ENCODE assay signal across 1 cellular context in the genomic region with DNA sequence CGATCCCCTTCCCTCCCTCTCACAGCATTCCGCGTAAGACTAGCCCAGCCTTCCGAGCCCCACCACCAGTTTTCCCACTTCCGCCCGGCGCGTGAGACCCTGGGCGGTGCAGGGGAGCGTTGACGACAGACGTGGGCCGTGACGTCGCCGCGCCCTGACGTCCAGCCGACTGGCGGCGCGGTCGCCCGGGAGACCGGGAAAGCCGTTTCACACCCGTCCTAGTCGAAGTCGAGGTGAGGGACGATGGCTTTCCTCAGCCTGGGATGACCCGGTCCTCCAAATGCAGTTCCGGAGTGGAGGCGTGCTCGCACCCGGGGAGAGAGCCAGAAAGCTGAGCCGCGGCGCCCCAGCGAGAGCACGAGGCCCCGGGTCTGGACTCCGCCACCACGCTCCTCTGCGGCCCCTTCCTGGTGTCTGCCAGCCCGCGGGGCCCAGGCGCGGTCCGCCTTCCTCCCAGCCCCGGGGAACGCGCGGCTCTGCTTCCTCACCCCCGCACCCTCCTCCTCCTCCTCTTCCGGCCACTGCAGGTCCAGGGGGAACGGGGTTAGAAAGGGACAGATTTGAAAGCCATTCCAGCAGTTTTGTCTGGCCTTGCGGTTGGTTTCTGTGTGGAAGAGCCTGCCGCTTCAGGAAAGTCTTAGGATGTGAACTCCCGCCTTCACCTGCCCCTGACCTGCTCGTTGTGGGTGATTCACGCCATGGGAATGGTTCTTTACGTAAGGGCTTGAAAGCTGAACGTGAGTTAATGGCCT.
TF ChIP-seq lines count a peak whose summit lies in the region.

A gene (plus strand): TSS at position 210 of the 752 bp plus-strand sequence. CDS start 2,977 bp downstream, outside the sequence.

TF ChIP-seq in K562, 482 proteins besides CTCF, POLR2A, EP300 and RAD21 (continued from another document and continues in another):
- TF ChIP-seq, protein P1, sequence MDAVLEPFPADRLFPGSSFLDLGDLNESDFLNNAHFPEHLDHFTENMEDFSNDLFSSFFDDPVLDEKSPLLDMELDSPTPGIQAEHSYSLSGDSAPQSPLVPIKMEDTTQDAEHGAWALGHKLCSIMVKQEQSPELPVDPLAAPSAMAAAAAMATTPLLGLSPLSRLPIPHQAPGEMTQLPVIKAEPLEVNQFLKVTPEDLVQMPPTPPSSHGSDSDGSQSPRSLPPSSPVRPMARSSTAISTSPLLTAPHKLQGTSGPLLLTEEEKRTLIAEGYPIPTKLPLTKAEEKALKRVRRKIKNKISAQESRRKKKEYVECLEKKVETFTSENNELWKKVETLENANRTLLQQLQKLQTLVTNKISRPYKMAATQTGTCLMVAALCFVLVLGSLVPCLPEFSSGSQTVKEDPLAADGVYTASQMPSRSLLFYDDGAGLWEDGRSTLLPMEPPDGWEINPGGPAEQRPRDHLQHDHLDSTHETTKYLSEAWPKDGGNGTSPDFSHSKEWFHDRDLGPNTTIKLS (IDR thresholded peaks at IDR 0.05; ENCODE audit: borderline replicate concordance, low read depth) = peak; percentile 60; the same call in 1 of the 2 replicates
- TF ChIP-seq PHF20 (IDR thresholded peaks at IDR 0.05; ENCODE audit: partially characterized antibody) = peak; percentile 43
- no peak for TF ChIP-seq ZNF121 (CRISPR knock-in tag; conservative IDR thresholded peaks at IDR 0.05)
- TF ChIP-seq, protein P2, sequence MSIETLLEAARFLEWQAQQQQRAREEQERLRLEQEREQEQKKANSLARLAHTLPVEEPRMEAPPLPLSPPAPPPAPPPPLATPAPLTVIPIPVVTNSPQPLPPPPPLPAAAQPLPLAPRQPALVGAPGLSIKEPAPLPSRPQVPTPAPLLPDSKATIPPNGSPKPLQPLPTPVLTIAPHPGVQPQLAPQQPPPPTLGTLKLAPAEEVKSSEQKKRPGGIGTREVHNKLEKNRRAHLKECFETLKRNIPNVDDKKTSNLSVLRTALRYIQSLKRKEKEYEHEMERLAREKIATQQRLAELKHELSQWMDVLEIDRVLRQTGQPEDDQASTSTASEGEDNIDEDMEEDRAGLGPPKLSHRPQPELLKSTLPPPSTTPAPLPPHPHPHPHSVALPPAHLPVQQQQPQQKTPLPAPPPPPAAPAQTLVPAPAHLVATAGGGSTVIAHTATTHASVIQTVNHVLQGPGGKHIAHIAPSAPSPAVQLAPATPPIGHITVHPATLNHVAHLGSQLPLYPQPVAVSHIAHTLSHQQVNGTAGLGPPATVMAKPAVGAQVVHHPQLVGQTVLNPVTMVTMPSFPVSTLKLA (conservative IDR thresholded peaks at IDR 0.05) = peak; percentile 73 to 83
- no peak for TF ChIP-seq PTTG1 (tag; IDR thresholded peaks at IDR 0.05; ENCODE audit: low read depth)
- no peak for TF ChIP-seq LARP7 (IDR thresholded peaks at IDR 0.05)
- peak; percentile 78; the same call in 1 of the 2 replicates for TF ChIP-seq KAT7 (CRISPR knock-in tag; IDR thresholded peaks at IDR 0.05; ENCODE audit: borderline replicate concordance)
- TF ChIP-seq, protein P3, sequence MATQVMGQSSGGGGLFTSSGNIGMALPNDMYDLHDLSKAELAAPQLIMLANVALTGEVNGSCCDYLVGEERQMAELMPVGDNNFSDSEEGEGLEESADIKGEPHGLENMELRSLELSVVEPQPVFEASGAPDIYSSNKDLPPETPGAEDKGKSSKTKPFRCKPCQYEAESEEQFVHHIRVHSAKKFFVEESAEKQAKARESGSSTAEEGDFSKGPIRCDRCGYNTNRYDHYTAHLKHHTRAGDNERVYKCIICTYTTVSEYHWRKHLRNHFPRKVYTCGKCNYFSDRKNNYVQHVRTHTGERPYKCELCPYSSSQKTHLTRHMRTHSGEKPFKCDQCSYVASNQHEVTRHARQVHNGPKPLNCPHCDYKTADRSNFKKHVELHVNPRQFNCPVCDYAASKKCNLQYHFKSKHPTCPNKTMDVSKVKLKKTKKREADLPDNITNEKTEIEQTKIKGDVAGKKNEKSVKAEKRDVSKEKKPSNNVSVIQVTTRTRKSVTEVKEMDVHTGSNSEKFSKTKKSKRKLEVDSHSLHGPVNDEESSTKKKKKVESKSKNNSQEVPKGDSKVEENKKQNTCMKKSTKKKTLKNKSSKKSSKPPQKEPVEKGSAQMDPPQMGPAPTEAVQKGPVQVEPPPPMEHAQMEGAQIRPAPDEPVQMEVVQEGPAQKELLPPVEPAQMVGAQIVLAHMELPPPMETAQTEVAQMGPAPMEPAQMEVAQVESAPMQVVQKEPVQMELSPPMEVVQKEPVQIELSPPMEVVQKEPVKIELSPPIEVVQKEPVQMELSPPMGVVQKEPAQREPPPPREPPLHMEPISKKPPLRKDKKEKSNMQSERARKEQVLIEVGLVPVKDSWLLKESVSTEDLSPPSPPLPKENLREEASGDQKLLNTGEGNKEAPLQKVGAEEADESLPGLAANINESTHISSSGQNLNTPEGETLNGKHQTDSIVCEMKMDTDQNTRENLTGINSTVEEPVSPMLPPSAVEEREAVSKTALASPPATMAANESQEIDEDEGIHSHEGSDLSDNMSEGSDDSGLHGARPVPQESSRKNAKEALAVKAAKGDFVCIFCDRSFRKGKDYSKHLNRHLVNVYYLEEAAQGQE (CRISPR knock-in tag; IDR thresholded peaks at IDR 0.05; ENCODE audit: low read depth) = no peak
- TF ChIP-seq, protein P4, sequence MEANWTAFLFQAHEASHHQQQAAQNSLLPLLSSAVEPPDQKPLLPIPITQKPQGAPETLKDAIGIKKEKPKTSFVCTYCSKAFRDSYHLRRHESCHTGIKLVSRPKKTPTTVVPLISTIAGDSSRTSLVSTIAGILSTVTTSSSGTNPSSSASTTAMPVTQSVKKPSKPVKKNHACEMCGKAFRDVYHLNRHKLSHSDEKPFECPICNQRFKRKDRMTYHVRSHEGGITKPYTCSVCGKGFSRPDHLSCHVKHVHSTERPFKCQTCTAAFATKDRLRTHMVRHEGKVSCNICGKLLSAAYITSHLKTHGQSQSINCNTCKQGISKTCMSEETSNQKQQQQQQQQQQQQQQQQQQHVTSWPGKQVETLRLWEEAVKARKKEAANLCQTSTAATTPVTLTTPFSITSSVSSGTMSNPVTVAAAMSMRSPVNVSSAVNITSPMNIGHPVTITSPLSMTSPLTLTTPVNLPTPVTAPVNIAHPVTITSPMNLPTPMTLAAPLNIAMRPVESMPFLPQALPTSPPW (CRISPR knock-in tag; IDR thresholded peaks at IDR 0.05) = peak; percentile 70
- TF ChIP-seq, protein P5, sequence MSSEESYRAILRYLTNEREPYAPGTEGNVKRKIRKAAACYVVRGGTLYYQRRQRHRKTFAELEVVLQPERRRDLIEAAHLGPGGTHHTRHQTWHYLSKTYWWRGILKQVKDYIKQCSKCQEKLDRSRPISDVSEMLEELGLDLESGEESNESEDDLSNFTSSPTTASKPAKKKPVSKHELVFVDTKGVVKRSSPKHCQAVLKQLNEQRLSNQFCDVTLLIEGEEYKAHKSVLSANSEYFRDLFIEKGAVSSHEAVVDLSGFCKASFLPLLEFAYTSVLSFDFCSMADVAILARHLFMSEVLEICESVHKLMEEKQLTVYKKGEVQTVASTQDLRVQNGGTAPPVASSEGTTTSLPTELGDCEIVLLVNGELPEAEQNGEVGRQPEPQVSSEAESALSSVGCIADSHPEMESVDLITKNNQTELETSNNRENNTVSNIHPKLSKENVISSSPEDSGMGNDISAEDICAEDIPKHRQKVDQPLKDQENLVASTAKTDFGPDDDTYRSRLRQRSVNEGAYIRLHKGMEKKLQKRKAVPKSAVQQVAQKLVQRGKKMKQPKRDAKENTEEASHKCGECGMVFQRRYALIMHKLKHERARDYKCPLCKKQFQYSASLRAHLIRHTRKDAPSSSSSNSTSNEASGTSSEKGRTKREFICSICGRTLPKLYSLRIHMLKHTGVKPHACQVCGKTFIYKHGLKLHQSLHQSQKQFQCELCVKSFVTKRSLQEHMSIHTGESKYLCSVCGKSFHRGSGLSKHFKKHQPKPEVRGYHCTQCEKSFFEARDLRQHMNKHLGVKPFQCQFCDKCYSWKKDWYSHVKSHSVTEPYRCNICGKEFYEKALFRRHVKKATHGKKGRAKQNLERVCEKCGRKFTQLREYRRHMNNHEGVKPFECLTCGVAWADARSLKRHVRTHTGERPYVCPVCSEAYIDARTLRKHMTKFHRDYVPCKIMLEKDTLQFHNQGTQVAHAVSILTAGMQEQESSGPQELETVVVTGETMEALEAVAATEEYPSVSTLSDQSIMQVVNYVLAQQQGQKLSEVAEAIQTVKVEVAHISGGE (CRISPR knock-in tag; IDR thresholded peaks at IDR 0.05) = peak; percentile 26 to 73 (median 27); a peak in 3 of 6 replicates
- no peak for TF ChIP-seq KDM1A (IDR thresholded peaks at IDR 0.05)
- no peak for TF ChIP-seq RBM15 (IDR thresholded peaks at IDR 0.05; ENCODE audit: insufficient read depth, low read length)
- no peak for TF ChIP-seq ZNF12 (CRISPR knock-in tag; IDR thresholded peaks at IDR 0.05)
- 0 out of 4 replicates have a peak, but pooled peaks of 1 of the 2 experiments have one; percentile 39 for TF ChIP-seq TBL1XR1 (IDR thresholded peaks at IDR 0.05; ENCODE audit: low read length in 2 of 2)
- peak; percentile 21; the same call in 1 of the 2 replicates for TF ChIP-seq KLF6 (CRISPR knock-in tag; IDR thresholded peaks at IDR 0.05; ENCODE audit: borderline replicate concordance)
- TF ChIP-seq SMAD3 (CRISPR knock-in tag; conservative IDR thresholded peaks at IDR 0.05) = no peak
- TF ChIP-seq, protein P6, sequence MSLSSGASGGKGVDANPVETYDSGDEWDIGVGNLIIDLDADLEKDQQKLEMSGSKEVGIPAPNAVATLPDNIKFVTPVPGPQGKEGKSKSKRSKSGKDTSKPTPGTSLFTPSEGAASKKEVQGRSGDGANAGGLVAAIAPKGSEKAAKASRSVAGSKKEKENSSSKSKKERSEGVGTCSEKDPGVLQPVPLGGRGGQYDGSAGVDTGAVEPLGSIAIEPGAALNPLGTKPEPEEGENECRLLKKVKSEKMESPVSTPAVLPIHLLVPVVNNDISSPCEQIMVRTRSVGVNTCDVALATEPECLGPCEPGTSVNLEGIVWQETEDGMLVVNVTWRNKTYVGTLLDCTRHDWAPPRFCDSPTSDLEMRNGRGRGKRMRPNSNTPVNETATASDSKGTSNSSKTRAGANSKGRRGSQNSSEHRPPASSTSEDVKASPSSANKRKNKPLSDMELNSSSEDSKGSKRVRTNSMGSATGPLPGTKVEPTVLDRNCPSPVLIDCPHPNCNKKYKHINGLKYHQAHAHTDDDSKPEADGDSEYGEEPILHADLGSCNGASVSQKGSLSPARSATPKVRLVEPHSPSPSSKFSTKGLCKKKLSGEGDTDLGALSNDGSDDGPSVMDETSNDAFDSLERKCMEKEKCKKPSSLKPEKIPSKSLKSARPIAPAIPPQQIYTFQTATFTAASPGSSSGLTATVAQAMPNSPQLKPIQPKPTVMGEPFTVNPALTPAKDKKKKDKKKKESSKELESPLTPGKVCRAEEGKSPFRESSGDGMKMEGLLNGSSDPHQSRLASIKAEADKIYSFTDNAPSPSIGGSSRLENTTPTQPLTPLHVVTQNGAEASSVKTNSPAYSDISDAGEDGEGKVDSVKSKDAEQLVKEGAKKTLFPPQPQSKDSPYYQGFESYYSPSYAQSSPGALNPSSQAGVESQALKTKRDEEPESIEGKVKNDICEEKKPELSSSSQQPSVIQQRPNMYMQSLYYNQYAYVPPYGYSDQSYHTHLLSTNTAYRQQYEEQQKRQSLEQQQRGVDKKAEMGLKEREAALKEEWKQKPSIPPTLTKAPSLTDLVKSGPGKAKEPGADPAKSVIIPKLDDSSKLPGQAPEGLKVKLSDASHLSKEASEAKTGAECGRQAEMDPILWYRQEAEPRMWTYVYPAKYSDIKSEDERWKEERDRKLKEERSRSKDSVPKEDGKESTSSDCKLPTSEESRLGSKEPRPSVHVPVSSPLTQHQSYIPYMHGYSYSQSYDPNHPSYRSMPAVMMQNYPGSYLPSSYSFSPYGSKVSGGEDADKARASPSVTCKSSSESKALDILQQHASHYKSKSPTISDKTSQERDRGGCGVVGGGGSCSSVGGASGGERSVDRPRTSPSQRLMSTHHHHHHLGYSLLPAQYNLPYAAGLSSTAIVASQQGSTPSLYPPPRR (CRISPR knock-in tag; IDR thresholded peaks at IDR 0.05; ENCODE audit: borderline replicate concordance) = peak; percentile 32; the same call in 1 of the 2 replicates
- TF ChIP-seq CREM (IDR thresholded peaks at IDR 0.05; ENCODE audit: low read depth) = peak; percentile 98
- TF ChIP-seq PTBP1 (IDR thresholded peaks at IDR 0.05; ENCODE audit: low read depth, low read length) = no peak
- TF ChIP-seq ZNF41 (CRISPR knock-in tag; conservative IDR thresholded peaks at IDR 0.05) = no peak
- TF ChIP-seq HDAC6 (IDR thresholded peaks at IDR 0.05; ENCODE audit: low read depth, low read length) = no peak
- no peak for TF ChIP-seq ZFP30 (CRISPR knock-in tag; IDR thresholded peaks at IDR 0.05; ENCODE audit: borderline replicate concordance)
- TF ChIP-seq, protein P7, sequence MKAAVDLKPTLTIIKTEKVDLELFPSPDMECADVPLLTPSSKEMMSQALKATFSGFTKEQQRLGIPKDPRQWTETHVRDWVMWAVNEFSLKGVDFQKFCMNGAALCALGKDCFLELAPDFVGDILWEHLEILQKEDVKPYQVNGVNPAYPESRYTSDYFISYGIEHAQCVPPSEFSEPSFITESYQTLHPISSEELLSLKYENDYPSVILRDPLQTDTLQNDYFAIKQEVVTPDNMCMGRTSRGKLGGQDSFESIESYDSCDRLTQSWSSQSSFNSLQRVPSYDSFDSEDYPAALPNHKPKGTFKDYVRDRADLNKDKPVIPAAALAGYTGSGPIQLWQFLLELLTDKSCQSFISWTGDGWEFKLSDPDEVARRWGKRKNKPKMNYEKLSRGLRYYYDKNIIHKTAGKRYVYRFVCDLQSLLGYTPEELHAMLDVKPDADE (conservative IDR thresholded peaks at IDR 0.05; ENCODE audit: control insufficient read depth, low read depth, low read length) = 0 out of 2 replicates have a peak, but pooled peaks have one; percentile 8
- TF ChIP-seq DACH1 (IDR thresholded peaks at IDR 0.05; ENCODE audit: partially characterized antibody) = no peak
- TF ChIP-seq, protein P8, sequence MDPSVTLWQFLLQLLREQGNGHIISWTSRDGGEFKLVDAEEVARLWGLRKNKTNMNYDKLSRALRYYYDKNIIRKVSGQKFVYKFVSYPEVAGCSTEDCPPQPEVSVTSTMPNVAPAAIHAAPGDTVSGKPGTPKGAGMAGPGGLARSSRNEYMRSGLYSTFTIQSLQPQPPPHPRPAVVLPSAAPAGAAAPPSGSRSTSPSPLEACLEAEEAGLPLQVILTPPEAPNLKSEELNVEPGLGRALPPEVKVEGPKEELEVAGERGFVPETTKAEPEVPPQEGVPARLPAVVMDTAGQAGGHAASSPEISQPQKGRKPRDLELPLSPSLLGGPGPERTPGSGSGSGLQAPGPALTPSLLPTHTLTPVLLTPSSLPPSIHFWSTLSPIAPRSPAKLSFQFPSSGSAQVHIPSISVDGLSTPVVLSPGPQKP (CRISPR knock-in tag; IDR thresholded peaks at IDR 0.05) = no peak
- TF ChIP-seq, protein P9, sequence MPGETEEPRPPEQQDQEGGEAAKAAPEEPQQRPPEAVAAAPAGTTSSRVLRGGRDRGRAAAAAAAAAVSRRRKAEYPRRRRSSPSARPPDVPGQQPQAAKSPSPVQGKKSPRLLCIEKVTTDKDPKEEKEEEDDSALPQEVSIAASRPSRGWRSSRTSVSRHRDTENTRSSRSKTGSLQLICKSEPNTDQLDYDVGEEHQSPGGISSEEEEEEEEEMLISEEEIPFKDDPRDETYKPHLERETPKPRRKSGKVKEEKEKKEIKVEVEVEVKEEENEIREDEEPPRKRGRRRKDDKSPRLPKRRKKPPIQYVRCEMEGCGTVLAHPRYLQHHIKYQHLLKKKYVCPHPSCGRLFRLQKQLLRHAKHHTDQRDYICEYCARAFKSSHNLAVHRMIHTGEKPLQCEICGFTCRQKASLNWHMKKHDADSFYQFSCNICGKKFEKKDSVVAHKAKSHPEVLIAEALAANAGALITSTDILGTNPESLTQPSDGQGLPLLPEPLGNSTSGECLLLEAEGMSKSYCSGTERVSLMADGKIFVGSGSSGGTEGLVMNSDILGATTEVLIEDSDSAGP (CRISPR knock-in tag; IDR thresholded peaks at IDR 0.05) = no peak; the same call in 1 of the 2 replicates
- no peak for TF ChIP-seq MYBL2 (IDR thresholded peaks at IDR 0.05; ENCODE audit: low read depth)
- no peak for TF ChIP-seq MYBL2 (CRISPR knock-in tag; IDR thresholded peaks at IDR 0.05; ENCODE audit: borderline replicate concordance)
- no peak for TF ChIP-seq FOXK2 (conservative IDR thresholded peaks at IDR 0.05 in 1 of 2, IDR thresholded peaks at IDR 0.05 in 1 of 2; ENCODE audit: low read depth in 2 of 2)
- TF ChIP-seq ZNF668 (CRISPR knock-in tag; IDR thresholded peaks at IDR 0.05) = no peak
- no peak for TF ChIP-seq TEAD4 (IDR thresholded peaks at IDR 0.05; ENCODE audit: low read length)
- no peak for TF ChIP-seq TEAD4 (CRISPR knock-in tag; IDR thresholded peaks at IDR 0.05; ENCODE audit: borderline replicate concordance)
